In genomic region chr10:17661510-17661909, GRCh38 we compare ENCODE assay signal across 17 cellular contexts. TPM values are rescaled to one million over a fixed set of nuclear protein-coding genes. Genes with fewer than 3 reads are reported as not detected.
DNase-seq lines count a peak whose midpoint lies in the region; ATAC-seq and TF ChIP-seq lines count a peak whose summit lies in the region.
"Had no signal": no experiment of that assay in that cellular context is flagged by ENCODE, and none has a peak within 500 bp of the region (broad histone marks: within the 10 kb centered on the region; RNA-seq: fewer than 3 reads in every experiment).

No MANE protein-coding gene starts in this region.

- H3K27ac ChIP-seq in RWPE1 = no peak overlapping the region

- peaks cover 27% of the 10 kb centered on the region for H3K36me3 Mint-ChIP-seq in activated naive CD4-positive, alpha-beta T cell treated with anti-CD3 and anti-CD28 coated beads, Interleukin-2, amount 50 U/mL, for 24 hours
- H3K36me3 Mint-ChIP-seq in activated naive CD4-positive, alpha-beta T cell treated with anti-CD3 and anti-CD28 coated beads for 36 hours (ENCODE audit: low read depth) = peaks cover 17% of the 10 kb centered on the region
- H3K36me3 Mint-ChIP-seq in HFFc6 (ENCODE audit: low read depth) = peaks cover 57% of the 10 kb centered on the region
- peaks cover 43% of the 10 kb centered on the region for H3K36me3 Mint-ChIP-seq in activated T-helper 17 cell treated with anti-CD3 and anti-CD28 coated beads, Interleukin-2, amount 50 U/mL, for 72 hours (ENCODE audit: low read depth)

- no peak overlapping the region for H3K4me3 Mint-ChIP-seq in activated naive CD4-positive, alpha-beta T cell treated with anti-CD3 and anti-CD28 coated beads, Interleukin-2, amount 50 U/mL, for 24 hours
- no peak overlapping the region for H3K4me3 Mint-ChIP-seq in activated naive CD4-positive, alpha-beta T cell treated with anti-CD3 and anti-CD28 coated beads for 36 hours
- peak overlapping the region; percentile 11 for H3K4me3 Mint-ChIP-seq in HFFc6
- peak overlapping the region; percentile 54 for H3K4me3 Mint-ChIP-seq in activated T-helper 17 cell treated with anti-CD3 and anti-CD28 coated beads, Interleukin-2, amount 50 U/mL, for 72 hours
- H3K4me3 Mint-ChIP-seq: H9 had no signal

- POLR2A ChIA-PET in RWPE1 (lab: Yijun Ruan, JAX; ENCODE audit: low non-redundant PET) = no interaction called here

- peak; percentile 54 for ATAC-seq in activated T-helper 17 cell treated with anti-CD3 and anti-CD28 coated beads, Interleukin-2, amount 50 U/mL, for 72 hours (replicated peaks)

- no peak for DNase-seq in activated naive CD4-positive, alpha-beta T cell treated with anti-CD3 and anti-CD28 coated beads for 36 hours
- DNase-seq in HFFc6 = no peak
- no peak for DNase-seq in RWPE1 (ENCODE audit: low spot score)
- no peak for DNase-seq in NOMO-1 treated with dmso at 0.1 percent for 144 hours (lab: John Stamatoyannopoulos, UW; ENCODE audit: unreplicated experiment)
- DNase-seq in islet precursor cell = no peak
- DNase-seq: H9, KG1, NCI-H1048, NCI-H1417, NCI-H1694, NCI-H2081, NCI-H2227 treated with DMSO at 0.1 percent for 48 hours, NCI-H526 treated with DMSO at 0.1 percent for 48 hours, RPMI8226, SHP77 had no signal

- TF ChIP-seq CTCF in HFFc6 (IDR thresholded peaks at IDR 0.05) (no peak), RWPE1 (conservative IDR thresholded peaks at IDR 0.05; ENCODE audit: low read depth) (no peak)

- CTCF ChIA-PET in activated naive CD4-positive, alpha-beta T cell treated with anti-CD3 and anti-CD28 coated beads for 36 hours (lab: Charles Lee) = interaction anchor here (0.6 kb wide), 1 partner anchor 564 kb away, joined by 3 read pairs; no protein-coding TSS in a partner anchor
- CTCF ChIA-PET in RWPE1 (lab: Yijun Ruan, JAX) = no interaction called here

- H3K9me3 Mint-ChIP-seq in activated naive CD4-positive, alpha-beta T cell treated with anti-CD3 and anti-CD28 coated beads, Interleukin-2, amount 50 U/mL, for 24 hours = no peaks in the 10 kb centered on the region
- no peaks in the 10 kb centered on the region for H3K9me3 Mint-ChIP-seq in activated naive CD4-positive, alpha-beta T cell treated with anti-CD3 and anti-CD28 coated beads for 36 hours
- no peaks in the 10 kb centered on the region; the same call in 1 of the 2 replicates for H3K9me3 Mint-ChIP-seq in HFFc6
- H3K9me3 Mint-ChIP-seq in activated T-helper 17 cell treated with anti-CD3 and anti-CD28 coated beads, Interleukin-2, amount 50 U/mL, for 72 hours = peaks cover 8% of the 10 kb centered on the region

- H3K27ac Mint-ChIP-seq in activated naive CD4-positive, alpha-beta T cell treated with anti-CD3 and anti-CD28 coated beads, Interleukin-2, amount 50 U/mL, for 24 hours = peak overlapping the region; percentile 38
- no peak overlapping the region for H3K27ac Mint-ChIP-seq in activated naive CD4-positive, alpha-beta T cell treated with anti-CD3 and anti-CD28 coated beads for 36 hours
- peak overlapping the region; percentile 67 for H3K27ac Mint-ChIP-seq in HFFc6
- peak overlapping the region; percentile 69 for H3K27ac Mint-ChIP-seq in activated T-helper 17 cell treated with anti-CD3 and anti-CD28 coated beads, Interleukin-2, amount 50 U/mL, for 72 hours
- H3K27ac Mint-ChIP-seq: H9 had no signal

- H3K4me1 Mint-ChIP-seq in activated naive CD4-positive, alpha-beta T cell treated with anti-CD3 and anti-CD28 coated beads, Interleukin-2, amount 50 U/mL, for 24 hours = peaks cover 65% of the 10 kb centered on the region
- H3K4me1 Mint-ChIP-seq in activated naive CD4-positive, alpha-beta T cell treated with anti-CD3 and anti-CD28 coated beads for 36 hours (ENCODE audit: low read depth) = peaks cover 58% of the 10 kb centered on the region
- peaks cover 88% of the 10 kb centered on the region for H3K4me1 Mint-ChIP-seq in HFFc6 (ENCODE audit: low read depth)
- peaks cover 54% of the 10 kb centered on the region for H3K4me1 Mint-ChIP-seq in activated T-helper 17 cell treated with anti-CD3 and anti-CD28 coated beads, Interleukin-2, amount 50 U/mL, for 72 hours

- intact Hi-C loops in activated naive CD4-positive, alpha-beta T cell treated with anti-CD3 and anti-CD28 coated beads for 36 hours (cut with micrococcal nuclease) = no loop called here

- H3K27me3 Mint-ChIP-seq in activated naive CD4-positive, alpha-beta T cell treated with anti-CD3 and anti-CD28 coated beads, Interleukin-2, amount 50 U/mL, for 24 hours = no peaks in the 10 kb centered on the region
- no peaks in the 10 kb centered on the region for H3K27me3 Mint-ChIP-seq in activated naive CD4-positive, alpha-beta T cell treated with anti-CD3 and anti-CD28 coated beads for 36 hours (ENCODE audit: low read depth)
- H3K27me3 Mint-ChIP-seq in HFFc6 (ENCODE audit: insufficient read depth) = 0 out of 2 replicates have a peak, but pooled peaks cover 2% of the 10 kb centered on the region
- no peaks in the 10 kb centered on the region for H3K27me3 Mint-ChIP-seq in activated T-helper 17 cell treated with anti-CD3 and anti-CD28 coated beads, Interleukin-2, amount 50 U/mL, for 72 hours

RNA-seq across cellular contexts. Expression of gene STAM, which starts 17.6 kb away (rescaled TPM):
- total RNA-seq in activated naive CD4-positive, alpha-beta T cell treated with anti-CD3 and anti-CD28 coated beads for 36 hours = 10 to 100 TPM; 16.3 to 16.6 TPM
- 10 to 100 TPM; 37.8 to 46.9 (median 43.2) TPM for total RNA-seq in HFFc6 (2021; fragmentation: NEBNext Ultra II Directional; extraction: Animal tissue kit (Norgen Biotek cat#: 25700))
- total RNA-seq in activated T-helper 17 cell treated with anti-CD3 and anti-CD28 coated beads, Interleukin-2, amount 50 U/mL, for 72 hours = 10 to 100 TPM; 27.0 to 35.4 TPM

RNA-seq across cellular contexts. Expression of gene HACD1, which starts 44.3 kb away (rescaled TPM):
- total RNA-seq in activated naive CD4-positive, alpha-beta T cell treated with anti-CD3 and anti-CD28 coated beads for 36 hours = 1 to 10 TPM in 1 of 2 experiments, under 1 TPM in 1; 0.41 to 1.9 TPM
- 100 to 1,000 TPM in 3 of 6 experiments, 10 to 100 TPM in 3; 84.6 to 138 (median 100) TPM for total RNA-seq in HFFc6 (2021; fragmentation: NEBNext Ultra II Directional; extraction: Animal tissue kit (Norgen Biotek cat#: 25700))
- total RNA-seq in activated T-helper 17 cell treated with anti-CD3 and anti-CD28 coated beads, Interleukin-2, amount 50 U/mL, for 72 hours = 1 to 10 TPM; 1.6 to 3.5 TPM

Comparison
In these comparisons a context has a peak if more than half of its experiments do, and no peak if none do; other contexts are left out.
1. H3K4me3 Mint-ChIP-seq: peak in HFFc6 (single experiment) and activated T-helper 17 cell treated with anti-CD3 and anti-CD28 coated beads, Interleukin-2, amount 50 U/mL, for 72 hours (single experiment); none in activated naive CD4-positive, alpha-beta T cell treated with anti-CD3 and anti-CD28 coated beads, Interleukin-2, amount 50 U/mL, for 24 hours (single experiment) and activated naive CD4-positive, alpha-beta T cell treated with anti-CD3 and anti-CD28 coated beads for 36 hours (single experiment).
2. RNA of gene HACD1, which starts 44.3 kb away (total RNA-seq): 84.6 to 138 TPM in HFFc6; 1.6 to 3.5 TPM in activated T-helper 17 cell treated with anti-CD3 and anti-CD28 coated beads, Interleukin-2, amount 50 U/mL, for 72 hours and 0.41 to 1.9 TPM in activated naive CD4-positive, alpha-beta T cell treated with anti-CD3 and anti-CD28 coated beads for 36 hours; every median in the first group is over 10 times any median in the second.